In genomic region chr10:84205049-84205852, GRCh38 we compare ENCODE assay signal across 8 cellular contexts. TPM values are rescaled to one million over a fixed set of nuclear protein-coding genes. Genes with fewer than 3 reads are reported as not detected.
DNase-seq lines count a peak whose midpoint lies in the region; ATAC-seq and TF ChIP-seq lines count a peak whose summit lies in the region.

No MANE protein-coding gene starts in this region.

- no peaks in the 10 kb centered on the region for H3K79me2 ChIP-seq in OCI-LY1 (ENCODE audit: insufficient read depth, low read length)
- H3K79me2 ChIP-seq in osteoblast (ENCODE audit: insufficient read depth, low read length) = no peaks in the 10 kb centered on the region

- H3K27ac ChIP-seq in OCI-LY1 (ENCODE audit: low read depth, low read length, poor library complexity, severe bottlenecking) (no peak overlapping the region), osteoblast (ENCODE audit: low read depth, low read length) (no peak overlapping the region)

- H3K36me3 ChIP-seq in Caco-2 (ENCODE audit: control insufficient read depth, insufficient read depth, low read length) = no peaks in the 10 kb centered on the region
- no peaks in the 10 kb centered on the region for H3K36me3 ChIP-seq in OCI-LY1 (ENCODE audit: insufficient read depth, low read length)
- no peaks in the 10 kb centered on the region for H3K36me3 ChIP-seq in osteoblast (ENCODE audit: insufficient read depth, low read length)

- peak; percentile 74 to 88 for TF ChIP-seq CTCF in Caco-2 (IDR thresholded peaks at IDR 0.05; ENCODE audit: insufficient read depth in 1 of 2, low read depth in 1 of 2, low read length in 1 of 2, severe bottlenecking in 1 of 2, unreplicated experiment in 1 of 2)
- TF ChIP-seq CTCF in OCI-LY1 (IDR thresholded peaks at IDR 0.05; ENCODE audit: low read length) = peak; percentile 93
- peak; percentile 87 for TF ChIP-seq CTCF in osteoblast (IDR thresholded peaks at IDR 0.05; ENCODE audit: extremely low read depth, low read depth, low read length)
- TF ChIP-seq CTCF in type B pancreatic cell (conservative IDR thresholded peaks at IDR 0.05) = peak; percentile 83

- H3K36me3 Mint-ChIP-seq in Caco-2 (ENCODE audit: insufficient read depth, unreplicated experiment) (no peaks in the 10 kb centered on the region), type B pancreatic cell (no peaks in the 10 kb centered on the region)
- H3K36me3 Mint-ChIP-seq in activated T-cell treated with anti-CD3 and anti-CD28 coated beads, Interleukin-2, amount 50 U/mL, for 72 hours (ENCODE audit: insufficient read depth in 2 of 2) = no peaks in the 10 kb centered on the region

- H3K4me3 ChIP-seq in Caco-2 (ENCODE audit: low read depth, low read length) = no peak overlapping the region
- H3K4me3 ChIP-seq in OCI-LY1 (ENCODE audit: low read depth, low read length, poor library complexity, severe bottlenecking) = no peak overlapping the region
- H3K4me3 ChIP-seq in osteoblast (ENCODE audit: insufficient read depth, low read length) = no peak overlapping the region

- ATAC-seq in GM19351 (IDR thresholded peaks at IDR 0.05; ENCODE audit: unreplicated experiment) (peak; percentile 76), HG03432 (IDR thresholded peaks at IDR 0.05; ENCODE audit: unreplicated experiment) (peak; percentile 80)
- peak; percentile 76 to 83 for ATAC-seq in activated T-cell treated with anti-CD3 and anti-CD28 coated beads, Interleukin-2, amount 50 U/mL, for 72 hours (replicated peaks in 1 of 2)

- no peak overlapping the region for H2AFZ ChIP-seq in OCI-LY1 (ENCODE audit: low read length)
- H2AFZ ChIP-seq in osteoblast (ENCODE audit: low read length) = no peak overlapping the region

- no peaks in the 10 kb centered on the region for H3K9me2 ChIP-seq in OCI-LY1 (ENCODE audit: low read depth, low read length)

- POLR2A ChIA-PET in Caco-2 (lab: Charles Lee) = no interaction called here

- no peaks in the 10 kb centered on the region for H3K4me1 Mint-ChIP-seq in Caco-2 (ENCODE audit: low read depth, unreplicated experiment)
- no peaks in the 10 kb centered on the region for H3K4me1 Mint-ChIP-seq in activated T-cell treated with anti-CD3 and anti-CD28 coated beads, Interleukin-2, amount 50 U/mL, for 72 hours (ENCODE audit: low read depth)
- no peaks in the 10 kb centered on the region for H3K4me1 Mint-ChIP-seq in type B pancreatic cell (ENCODE audit: unreplicated experiment)

- BruUV-seq in Caco-2 (replicated peaks; lab: Mats Ljungman, UMichigan) = no TSS peak

- H3K27me3 ChIP-seq in Caco-2 (replicated peaks; ENCODE audit: control insufficient read depth, insufficient read depth, low read length) (no peaks in the 10 kb centered on the region; the same call in 1 of the 2 replicates), OCI-LY1 (ENCODE audit: insufficient read depth, low read length) (no peaks in the 10 kb centered on the region), osteoblast (ENCODE audit: insufficient read depth, low read length) (no peaks in the 10 kb centered on the region)

- H3K9me3 ChIP-seq in Caco-2 = no peaks in the 10 kb centered on the region
- H3K9me3 ChIP-seq in OCI-LY1 (ENCODE audit: low read length) = no peaks in the 10 kb centered on the region
- no peaks in the 10 kb centered on the region for H3K9me3 ChIP-seq in osteoblast (ENCODE audit: low read depth, low read length)

- intact Hi-C loops in Caco-2 (cut with micrococcal nuclease; ENCODE audit: unreplicated experiment) = loop anchor here (1.0 kb wide), 3 partner anchors 45 to 146 kb away; no protein-coding TSS in a partner anchor

- DNase-seq in Caco-2 (peak; percentile 59 to 70), fibroblast of the conjunctiva (ENCODE audit: low read depth) (peak; percentile 5), osteoblast (ENCODE audit: insufficient read length, low spot score, missing footprints) (peak; percentile 92), type B pancreatic cell (ENCODE audit: extremely low spot score, unreplicated experiment) (no peak)
- DNase-seq in activated T-cell treated with anti-CD3 and anti-CD28 coated beads, Interleukin-2, amount 50 U/mL, for 72 hours = peak; percentile 66 to 74

- H3K27ac Mint-ChIP-seq in Caco-2 (ENCODE audit: unreplicated experiment) (no peak overlapping the region), type B pancreatic cell (no peak overlapping the region)
- no peak overlapping the region for H3K27ac Mint-ChIP-seq in activated T-cell treated with anti-CD3 and anti-CD28 coated beads, Interleukin-2, amount 50 U/mL, for 72 hours

- no peak overlapping the region for H3K9ac ChIP-seq in OCI-LY1 (ENCODE audit: low read length)

- CTCF ChIA-PET in Caco-2 (lab: Charles Lee) = interaction anchor here (0.8 to 1.2 kb wide), 2 partner anchors 57 to 392 kb away, joined by 3 read pairs; no protein-coding TSS in a partner anchor

- H3K9me3 Mint-ChIP-seq in Caco-2 (ENCODE audit: unreplicated experiment) (no peaks in the 10 kb centered on the region), type B pancreatic cell (no peaks in the 10 kb centered on the region)
- no peaks in the 10 kb centered on the region for H3K9me3 Mint-ChIP-seq in activated T-cell treated with anti-CD3 and anti-CD28 coated beads, Interleukin-2, amount 50 U/mL, for 72 hours

- H3K27me3 Mint-ChIP-seq in Caco-2 (ENCODE audit: insufficient read depth, unreplicated experiment) = peaks cover 28% of the 10 kb centered on the region
- H3K27me3 Mint-ChIP-seq in activated T-cell treated with anti-CD3 and anti-CD28 coated beads, Interleukin-2, amount 50 U/mL, for 72 hours (ENCODE audit: low read depth) = peaks cover 9% of the 10 kb centered on the region
- H3K27me3 Mint-ChIP-seq in type B pancreatic cell = peaks cover 45% of the 10 kb centered on the region

- H3K4me3 Mint-ChIP-seq in Caco-2 (ENCODE audit: unreplicated experiment) = no peak overlapping the region
- no peak overlapping the region for H3K4me3 Mint-ChIP-seq in activated T-cell treated with anti-CD3 and anti-CD28 coated beads, Interleukin-2, amount 50 U/mL, for 72 hours
- H3K4me3 Mint-ChIP-seq in type B pancreatic cell = no peak overlapping the region

- no peaks in the 10 kb centered on the region for H4K20me1 ChIP-seq in OCI-LY1 (ENCODE audit: insufficient read depth, low read length)
- no peaks in the 10 kb centered on the region for H4K20me1 ChIP-seq in osteoblast (ENCODE audit: insufficient read depth, low read length)

- H3K4me1 ChIP-seq in Caco-2 (no peaks in the 10 kb centered on the region), OCI-LY1 (ENCODE audit: insufficient read depth, low read length, severe bottlenecking) (no peaks in the 10 kb centered on the region), osteoblast (ENCODE audit: insufficient read depth, low read length) (no peaks in the 10 kb centered on the region)

- H3K4me2 ChIP-seq in OCI-LY1 (ENCODE audit: low read length) (no peak overlapping the region), osteoblast (ENCODE audit: insufficient read depth, low read length) (no peak overlapping the region)

- no peaks in the 10 kb centered on the region for H3F3A ChIP-seq in OCI-LY1 (ENCODE audit: insufficient read depth, low read length)

RNA-seq across cellular contexts. Expression of gene CDHR1, which starts 10.9 kb away (rescaled TPM):
- total RNA-seq in Caco-2 (2022) (0.21 TPM in 1 of 2 replicates, not detected in the other), osteoblast (under 0.01 TPM in 1 of 2 replicates, not detected in the other), type B pancreatic cell (ENCODE audit: low replicate concordance) (0.41 and 0.93 TPM in 2 replicates)
- total RNA-seq in activated T-cell treated with anti-CD3 and anti-CD28 coated beads, Interleukin-2, amount 50 U/mL, for 72 hours = 1 to 10 TPM in 1 of 2 donors, under 1 TPM in 1; 0.36 to 2.2 TPM

RNA-seq across cellular contexts. Expression of gene LRIT2, which starts 20.1 kb away (rescaled TPM):
- total RNA-seq in Caco-2 (2022) (not detected in 2 replicates), osteoblast (not detected in 2 replicates), type B pancreatic cell (ENCODE audit: low replicate concordance) (not detected in 2 replicates)
- not detected for total RNA-seq in activated T-cell treated with anti-CD3 and anti-CD28 coated beads, Interleukin-2, amount 50 U/mL, for 72 hours

RNA-seq across cellular contexts. Expression of gene GPR15LG, which starts 31.6 kb away (rescaled TPM):
- total RNA-seq in Caco-2 (2022) (not detected in 2 replicates), osteoblast (not detected in 2 replicates), type B pancreatic cell (ENCODE audit: low replicate concordance) (0.70 and 0.98 TPM in 2 replicates)
- not detected for total RNA-seq in activated T-cell treated with anti-CD3 and anti-CD28 coated beads, Interleukin-2, amount 50 U/mL, for 72 hours

RNA-seq across cellular contexts. Expression of gene LRIT1, which starts 36.1 kb away (rescaled TPM):
- total RNA-seq in Caco-2 (2022) = not detected in 2 replicates
- total RNA-seq in activated T-cell treated with anti-CD3 and anti-CD28 coated beads, Interleukin-2, amount 50 U/mL, for 72 hours = not detected
- not detected in 2 replicates for total RNA-seq in osteoblast
- total RNA-seq in type B pancreatic cell (ENCODE audit: low replicate concordance) = not detected in 2 replicates

RNA-seq across cellular contexts. Expression of gene RGR, which starts 39.6 kb away (rescaled TPM):
- total RNA-seq in Caco-2 (2022) (not detected in 2 replicates), osteoblast (not detected in 2 replicates), type B pancreatic cell (ENCODE audit: low replicate concordance) (not detected in 2 replicates)
- total RNA-seq in activated T-cell treated with anti-CD3 and anti-CD28 coated beads, Interleukin-2, amount 50 U/mL, for 72 hours = not detected
